25 cellular contexts compared by ENCODE assay signal in the genomic region with DNA sequence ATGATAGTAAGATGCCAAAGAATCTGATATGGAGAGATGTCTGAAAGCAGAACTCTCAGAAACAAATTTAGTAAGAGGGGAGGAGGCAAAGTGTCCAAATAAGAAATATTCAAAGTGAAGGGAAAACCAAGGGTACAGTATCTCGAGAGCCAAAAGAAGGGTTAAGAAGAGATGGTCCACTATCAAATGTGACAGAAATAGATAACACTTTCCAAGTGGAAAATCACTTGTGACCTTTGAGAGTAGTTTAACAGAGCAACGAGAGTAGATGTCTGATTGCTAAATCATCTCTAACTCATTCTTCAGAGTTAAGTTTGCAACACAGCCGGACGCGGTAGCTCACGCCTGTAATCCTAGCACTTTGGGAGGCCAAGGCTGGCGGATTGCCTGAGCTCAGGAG. TPM values are rescaled to one million over a fixed set of nuclear protein-coding genes. Genes with fewer than 3 reads are reported as not detected.
DNase-seq lines count a peak whose midpoint lies in the region; ATAC-seq, FAIRE-seq and TF ChIP-seq lines count a peak whose summit lies in the region.
"Had no signal": no experiment of that assay in that cellular context is flagged by ENCODE, and none has a peak within 500 bp of the region (broad histone marks: within the 10 kb centered on the region; RNA-seq: fewer than 3 reads in every experiment).

No MANE protein-coding gene starts in this region.

- DNase-seq in activated T-cell treated with anti-CD3 and anti-CD28 coated beads, Interleukin-2, amount 50 U/mL, for 24 hours = no peak
- no peak for DNase-seq in activated T-cell treated with anti-CD3 and anti-CD28 coated beads, Interleukin-2, amount 50 U/mL, for 48 hours
- DNase-seq in activated CD4-positive, alpha-beta memory T cell treated with anti-CD3 and anti-CD28 coated beads for 36 hours = no peak
- no peak for DNase-seq in HepG2 (ENCODE audit: low spot score)
- DNase-seq in PC-9 = no peak
- no peak for DNase-seq in HuH-7.5 (ENCODE audit: low spot score)
- DNase-seq: activated CD4-positive, alpha-beta T cell treated with anti-CD3 and anti-CD28 coated beads, Interleukin-2, amount 50 U/mL, for 48 hours; activated effector memory CD4-positive, alpha-beta T cell treated with Interleukin-2 at 50 U/mL for 16 hours; C1 segment of cervical spinal cord; DMS 273 treated with DMSO at 0.1 percent for 48 hours; effector memory CD8-positive, alpha-beta T cell; H7; heart right ventricle; lower lobe of right lung; MG63; NCI-H187; NCI-H226; stimulated activated naive CD4-positive, alpha-beta T cell treated with Interleukin-2 at 50 U/mL for 16 hours had no signal

- H3K9me3 ChIP-seq in HepG2 (ENCODE audit: low read length) (no peaks in the 10 kb centered on the region), PC-9 (ENCODE audit: insufficient read depth, low read depth) (no peaks in the 10 kb centered on the region)
- H3K9me3 ChIP-seq: heart right ventricle, lower lobe of right lung, MG63, right atrium auricular region had no signal

- H3K4me2 ChIP-seq in HepG2 (ENCODE audit: low read depth, low read length) = no peak overlapping the region
- no peak overlapping the region for H3K4me2 ChIP-seq in PC-9

- CTCF ChIA-PET in activated CD4-positive, alpha-beta memory T cell treated with anti-CD3 and anti-CD28 coated beads for 36 hours (lab: Charles Lee) = interaction anchor here (0.7 to 2.7 kb wide), 4 partner anchors 10 to 184 kb away, joined by 3 to 11 read pairs (median 5); a partner anchor contains a TSS
- CTCF ChIA-PET in HepG2 (lab: Yijun Ruan, JAX; ENCODE audit: low intra/inter-chr PET ratio, low total read pairs) = no interaction called here
- CTCF ChIA-PET in PC-9 (lab: Charles Lee) = no interaction called here

- H3K4me1 ChIP-seq in HepG2 (ENCODE audit: insufficient read depth, low read length) (peaks cover 27% of the 10 kb centered on the region), PC-9 (replicated peaks; ENCODE audit: insufficient read depth) (peaks cover 19% of the 10 kb centered on the region)

- no peak for TF ChIP-seq POLR2A in HepG2 (IDR thresholded peaks at IDR 0.05; ENCODE audit: insufficient read depth in 1 of 2, low read depth in 2 of 2, low read length in 2 of 2)

- peaks cover 28% of the 10 kb centered on the region for H3F3A ChIP-seq in PC-9 (ENCODE audit: insufficient read depth, low read depth)

- peaks cover 76% of the 10 kb centered on the region for H3K4me1 Mint-ChIP-seq in activated T-cell treated with anti-CD3 and anti-CD28 coated beads, Interleukin-2, amount 50 U/mL, for 24 hours (ENCODE audit: low read depth)
- H3K4me1 Mint-ChIP-seq in activated CD4-positive, alpha-beta memory T cell treated with anti-CD3 and anti-CD28 coated beads for 36 hours (ENCODE audit: low read depth) = peaks cover 72% of the 10 kb centered on the region

- TF ChIP-seq RAD21 in HepG2 (CRISPR knock-in tag; IDR thresholded peaks at IDR 0.05) = no peak

- H3K27ac Mint-ChIP-seq in activated T-cell treated with anti-CD3 and anti-CD28 coated beads, Interleukin-2, amount 50 U/mL, for 24 hours = peak overlapping the region; percentile 90
- peak overlapping the region; percentile 88 for H3K27ac Mint-ChIP-seq in activated CD4-positive, alpha-beta memory T cell treated with anti-CD3 and anti-CD28 coated beads for 36 hours

- BruUV-seq in HepG2 (replicated peaks; lab: Mats Ljungman, UMichigan) (no TSS peak), PC-9 (replicated peaks; lab: Mats Ljungman, UMichigan) (no TSS peak)

- no peak for TF ChIP-seq CTCF in HepG2 (CRISPR knock-in tag; IDR thresholded peaks at IDR 0.05)
- TF ChIP-seq CTCF in PC-9 (conservative IDR thresholded peaks at IDR 0.05) = no peak

- no peaks in the 10 kb centered on the region for H3K9me2 ChIP-seq in PC-9 (ENCODE audit: insufficient read depth)

- WGBS in HepG2 (ENCODE audit: low lambda C conversion rate) = 58% methylated on average over 2 of the region's 7 CpGs

- no peak for FAIRE-seq in HepG2 (lab: Jason Lieb, UNC)
- FAIRE-seq: G401.6, TTC549 had no signal

- H3K36me3 Mint-ChIP-seq in activated T-cell treated with anti-CD3 and anti-CD28 coated beads, Interleukin-2, amount 50 U/mL, for 24 hours (ENCODE audit: low read depth) = peaks cover 89% of the 10 kb centered on the region
- H3K36me3 Mint-ChIP-seq in activated CD4-positive, alpha-beta memory T cell treated with anti-CD3 and anti-CD28 coated beads for 36 hours = peaks cover 55% of the 10 kb centered on the region

- no peaks in the 10 kb centered on the region for H3K27me3 Mint-ChIP-seq in activated T-cell treated with anti-CD3 and anti-CD28 coated beads, Interleukin-2, amount 50 U/mL, for 24 hours
- no peaks in the 10 kb centered on the region for H3K27me3 Mint-ChIP-seq in activated CD4-positive, alpha-beta memory T cell treated with anti-CD3 and anti-CD28 coated beads for 36 hours
- H3K27me3 Mint-ChIP-seq: effector memory CD8-positive, alpha-beta T cell; type B pancreatic cell had no signal

- no peak overlapping the region for H3K9ac ChIP-seq in HepG2 (ENCODE audit: insufficient read depth, low read depth, low read length)

- H2AFZ ChIP-seq in HepG2 (ENCODE audit: low read length) (no peak overlapping the region), PC-9 (no peak overlapping the region)

- peaks cover 20 to 39% of the 10 kb centered on the region in 2 experiments for H3K36me3 ChIP-seq in HepG2 (replicated peaks in 1 of 2; ENCODE audit: control insufficient read depth in 1 of 2, insufficient read depth in 2 of 2, low read length in 2 of 2)
- H3K36me3 ChIP-seq in PC-9 (ENCODE audit: low read depth) = peaks cover 37% of the 10 kb centered on the region; the same call in 1 of the 2 replicates

- no peak overlapping the region for H3K4me3 ChIP-seq in HepG2 (replicated peaks in 1 of 3; ENCODE audit: insufficient read depth in 1 of 3, low read depth in 2 of 3, low read length in 3 of 3)
- no peak overlapping the region for H3K4me3 ChIP-seq in PC-9
- H3K4me3 ChIP-seq: heart right ventricle, lower lobe of right lung, MG63, right atrium auricular region had no signal

- in situ Hi-C loops in HepG2 (cut with HindIII; ENCODE audit: extremely low pct_ligation_motif_present, low pct_unique_long_range_greater_than_20kb) = no loop called here

- POLR2A ChIA-PET in activated CD4-positive, alpha-beta memory T cell treated with anti-CD3 and anti-CD28 coated beads for 36 hours (lab: Charles Lee) = interaction anchor here (0.7 to 1.6 kb wide), 7 partner anchors 9 to 453 kb away, joined by 3 to 7 read pairs (median 3); a partner anchor contains a TSS
- POLR2A ChIA-PET in HepG2 (lab: Yijun Ruan, JAX) (interaction anchor here (2.5 to 8.4 kb wide), 2 partner anchors 11 to 60 kb away, joined by 12 to 78 read pairs; a partner anchor contains a TSS), PC-9 (lab: Charles Lee; ENCODE audit: unreplicated experiment) (no interaction called here)

- no peak overlapping the region for H3K27ac ChIP-seq in HepG2 (ENCODE audit: extremely low read length, insufficient read depth, low read length)
- no peak overlapping the region for H3K27ac ChIP-seq in PC-9
- H3K27ac ChIP-seq: heart right ventricle, lower lobe of right lung, right atrium auricular region had no signal

- intact Hi-C loops in activated CD4-positive, alpha-beta memory T cell treated with anti-CD3 and anti-CD28 coated beads for 36 hours (cut with micrococcal nuclease) = loop anchor here (5.0 kb wide), 1 partner anchor 170 kb away; no protein-coding TSS in a partner anchor
- intact Hi-C loops in HepG2 (cut with micrococcal nuclease; ENCODE audit: unreplicated experiment) = no loop called here
- intact Hi-C loops in PC-9 (cut with micrococcal nuclease; ENCODE audit: unreplicated experiment) = no loop called here

- H3K27me3 ChIP-seq in HepG2 (ENCODE audit: control insufficient read depth in 1 of 2, insufficient read depth in 2 of 2, low read length in 2 of 2) = no peaks in the 10 kb centered on the region
- no peaks in the 10 kb centered on the region for H3K27me3 ChIP-seq in PC-9 (ENCODE audit: insufficient read depth, low read depth)
- H3K27me3 ChIP-seq: heart right ventricle, MG63, right atrium auricular region had no signal

- no peak for ATAC-seq in HepG2
- ATAC-seq: effector memory CD8-positive, alpha-beta T cell; heart right ventricle; lower lobe of right lung had no signal

- H4K20me1 ChIP-seq in HepG2 (ENCODE audit: insufficient read depth, low read length) (no peaks in the 10 kb centered on the region), PC-9 (ENCODE audit: insufficient read depth) (no peaks in the 10 kb centered on the region)

- H3K4me3 Mint-ChIP-seq in activated T-cell treated with anti-CD3 and anti-CD28 coated beads, Interleukin-2, amount 50 U/mL, for 24 hours = no peak overlapping the region
- H3K4me3 Mint-ChIP-seq in activated CD4-positive, alpha-beta memory T cell treated with anti-CD3 and anti-CD28 coated beads for 36 hours = no peak overlapping the region
- H3K4me3 Mint-ChIP-seq: effector memory CD8-positive, alpha-beta T cell; type B pancreatic cell had no signal

- TF ChIP-seq EP300 in HepG2 (IDR thresholded peaks at IDR 0.05; ENCODE audit: low read depth in 2 of 2, low read length in 2 of 2) (no peak), HepG2 (CRISPR knock-in tag; IDR thresholded peaks at IDR 0.05; ENCODE audit: borderline replicate concordance) (no peak)

- peaks cover 2% of the 10 kb centered on the region for H3K9me3 Mint-ChIP-seq in activated T-cell treated with anti-CD3 and anti-CD28 coated beads, Interleukin-2, amount 50 U/mL, for 24 hours
- no peaks in the 10 kb centered on the region for H3K9me3 Mint-ChIP-seq in activated CD4-positive, alpha-beta memory T cell treated with anti-CD3 and anti-CD28 coated beads for 36 hours
- H3K9me3 Mint-ChIP-seq: effector memory CD8-positive, alpha-beta T cell; type B pancreatic cell had no signal

- H3K79me2 ChIP-seq in HepG2 (ENCODE audit: insufficient read depth, low read length) (peaks cover 5% of the 10 kb centered on the region), PC-9 (ENCODE audit: low read depth) (peaks cover 5% of the 10 kb centered on the region)

RNA-seq across cellular contexts. Expression of a gene that starts 4.3 kb away (rescaled TPM):
- total RNA-seq in activated CD4-positive, alpha-beta memory T cell treated with anti-CD3 and anti-CD28 coated beads for 36 hours = 10 to 100 TPM; 30.3 to 32.7 TPM
- total RNA-seq in HepG2 (2016; rRNA removed; fragmentation: Illumina TruSeq; extraction: Trizol) = 25.9 and 31.9 TPM in 2 replicates
- 9.8 and 11.4 TPM in 2 replicates for total RNA-seq in HepG2 (2016; cell fraction: cytosol; rRNA removed; fragmentation: Illumina TruSeq; extraction: Trizol; ENCODE audit: low read depth)
- 26.1 and 34.7 TPM in 2 replicates for total RNA-seq in HepG2 (2016; cell fraction: insoluble cytoplasmic fraction; rRNA removed; fragmentation: Illumina TruSeq; extraction: Trizol)
- total RNA-seq in HepG2 (2016; cell fraction: membrane; rRNA removed; fragmentation: Illumina TruSeq; extraction: Trizol) = 13.7 and 16.8 TPM in 2 replicates
- 15.5 and 16.7 TPM in 2 replicates for total RNA-seq in HepG2 (2016; cell fraction: nucleus; rRNA removed; fragmentation: Illumina TruSeq; extraction: Trizol)
- polyA plus RNA-seq in HepG2 (2011; rRNA removed) = 13.3 and 13.6 TPM in 2 replicates
- polyA plus RNA-seq in HepG2 (2011; cell fraction: cytosol; rRNA removed) = 12.0 and 12.9 TPM in 2 replicates
- polyA plus RNA-seq in HepG2 (2011; cell fraction: nucleus; rRNA removed) = 13.7 and 14.5 TPM in 2 replicates
- polyA plus RNA-seq in HepG2 (2012) = 8.9 and 13.2 TPM in 2 replicates
- polyA plus RNA-seq in HepG2 (2016; cell fraction: cytosol; fragmentation: Illumina TruSeq; extraction: Trizol; ENCODE audit: low read depth) = 2.2 and 2.6 TPM in 2 replicates
- polyA plus RNA-seq in HepG2 (2016; cell fraction: insoluble cytoplasmic fraction; fragmentation: Illumina TruSeq; extraction: Trizol; ENCODE audit: low read depth) = 28.6 and 34.0 TPM in 2 replicates
- 5.5 and 6.3 TPM in 2 replicates for polyA plus RNA-seq in HepG2 (2016; cell fraction: membrane; fragmentation: Illumina TruSeq; extraction: Trizol; ENCODE audit: low read depth)
- 25.0 and 27.1 TPM in 2 replicates for polyA plus RNA-seq in HepG2 (2016; cell fraction: nucleus; fragmentation: Illumina TruSeq; extraction: Trizol; ENCODE audit: insufficient read depth, low read depth)
- polyA minus RNA-seq in HepG2 (2011; rRNA and poly(A)+ RNA removed; ENCODE audit: low replicate concordance) = 14.1 and 21.2 TPM in 2 replicates
- 8.4 and 8.5 TPM in 2 replicates for polyA minus RNA-seq in HepG2 (2011; cell fraction: cytosol; rRNA and poly(A)+ RNA removed)
- 12.2 and 14.8 TPM in 2 replicates for polyA minus RNA-seq in HepG2 (2011; cell fraction: nucleus; rRNA and poly(A)+ RNA removed)
- total RNA-seq in PC-9 (2021) = 13.5 and 16.4 TPM in 2 replicates

RNA-seq across cellular contexts. Expression of a gene that starts 10.8 kb away (rescaled TPM):
- total RNA-seq in activated CD4-positive, alpha-beta memory T cell treated with anti-CD3 and anti-CD28 coated beads for 36 hours = 100 to 1,000 TPM; 101 to 102 TPM
- total RNA-seq in HepG2 (2016; rRNA removed; fragmentation: Illumina TruSeq; extraction: Trizol) (79.3 and 102 TPM in 2 replicates), PC-9 (2021) (29.6 and 33.0 TPM in 2 replicates)
- 37.7 and 41.8 TPM in 2 replicates for total RNA-seq in HepG2 (2016; cell fraction: cytosol; rRNA removed; fragmentation: Illumina TruSeq; extraction: Trizol; ENCODE audit: low read depth)
- total RNA-seq in HepG2 (2016; cell fraction: insoluble cytoplasmic fraction; rRNA removed; fragmentation: Illumina TruSeq; extraction: Trizol) = 81.1 and 95.0 TPM in 2 replicates
- total RNA-seq in HepG2 (2016; cell fraction: membrane; rRNA removed; fragmentation: Illumina TruSeq; extraction: Trizol) = 74.2 and 83.3 TPM in 2 replicates
- total RNA-seq in HepG2 (2016; cell fraction: nucleus; rRNA removed; fragmentation: Illumina TruSeq; extraction: Trizol) = 52.5 and 60.5 TPM in 2 replicates
- polyA plus RNA-seq in HepG2 (2011; rRNA removed) = 40.0 and 45.2 TPM in 2 replicates
- 31.7 and 43.5 TPM in 2 replicates for polyA plus RNA-seq in HepG2 (2011; cell fraction: cytosol; rRNA removed)
- 34.9 and 46.0 TPM in 2 replicates for polyA plus RNA-seq in HepG2 (2011; cell fraction: nucleus; rRNA removed)
- polyA plus RNA-seq in HepG2 (2012) = 28.2 and 35.4 TPM in 2 replicates
- 55.3 and 55.7 TPM in 2 replicates for polyA plus RNA-seq in HepG2 (2016; cell fraction: cytosol; fragmentation: Illumina TruSeq; extraction: Trizol; ENCODE audit: low read depth)
- 104 and 107 TPM in 2 replicates for polyA plus RNA-seq in HepG2 (2016; cell fraction: insoluble cytoplasmic fraction; fragmentation: Illumina TruSeq; extraction: Trizol; ENCODE audit: low read depth)
- polyA plus RNA-seq in HepG2 (2016; cell fraction: membrane; fragmentation: Illumina TruSeq; extraction: Trizol; ENCODE audit: low read depth) = 67.7 and 70.1 TPM in 2 replicates
- polyA plus RNA-seq in HepG2 (2016; cell fraction: nucleus; fragmentation: Illumina TruSeq; extraction: Trizol; ENCODE audit: insufficient read depth, low read depth) = 88.0 and 94.3 TPM in 2 replicates
- polyA minus RNA-seq in HepG2 (2011; rRNA and poly(A)+ RNA removed; ENCODE audit: low replicate concordance) = 25.2 and 35.9 TPM in 2 replicates
- 28.7 and 36.5 TPM in 2 replicates for polyA minus RNA-seq in HepG2 (2011; cell fraction: cytosol; rRNA and poly(A)+ RNA removed)
- 64.4 and 81.6 TPM in 2 replicates for polyA minus RNA-seq in HepG2 (2011; cell fraction: nucleus; rRNA and poly(A)+ RNA removed)

RNA-seq across cellular contexts. Expression of a gene that starts 14.6 kb away (rescaled TPM):
- not detected for total RNA-seq in activated CD4-positive, alpha-beta memory T cell treated with anti-CD3 and anti-CD28 coated beads for 36 hours
- total RNA-seq in HepG2 (2016; rRNA removed; fragmentation: Illumina TruSeq; extraction: Trizol) (21.9 and 49.1 TPM in 2 replicates), PC-9 (2021) (not detected in 2 replicates)
- total RNA-seq in HepG2 (2016; cell fraction: cytosol; rRNA removed; fragmentation: Illumina TruSeq; extraction: Trizol; ENCODE audit: low read depth) = 4.6 and 4.7 TPM in 2 replicates
- 16.8 and 55.7 TPM in 2 replicates for total RNA-seq in HepG2 (2016; cell fraction: insoluble cytoplasmic fraction; rRNA removed; fragmentation: Illumina TruSeq; extraction: Trizol)
- total RNA-seq in HepG2 (2016; cell fraction: membrane; rRNA removed; fragmentation: Illumina TruSeq; extraction: Trizol) = 7.4 and 9.8 TPM in 2 replicates
- total RNA-seq in HepG2 (2016; cell fraction: nucleus; rRNA removed; fragmentation: Illumina TruSeq; extraction: Trizol) = 41.1 and 46.7 TPM in 2 replicates
- polyA plus RNA-seq in HepG2 (2011; rRNA removed) = 44.0 and 61.4 TPM in 2 replicates
- polyA plus RNA-seq in HepG2 (2011; cell fraction: cytosol; rRNA removed) = 50.5 and 63.0 TPM in 2 replicates
- polyA plus RNA-seq in HepG2 (2011; cell fraction: nucleus; rRNA removed) = 48.8 and 51.3 TPM in 2 replicates
- polyA plus RNA-seq in HepG2 (2012) = 32.9 and 35.6 TPM in 2 replicates
- 3.5 and 4.1 TPM in 2 replicates for polyA plus RNA-seq in HepG2 (2016; cell fraction: cytosol; fragmentation: Illumina TruSeq; extraction: Trizol; ENCODE audit: low read depth)
- polyA plus RNA-seq in HepG2 (2016; cell fraction: insoluble cytoplasmic fraction; fragmentation: Illumina TruSeq; extraction: Trizol; ENCODE audit: low read depth) = 17.4 and 19.7 TPM in 2 replicates
- 5.1 and 6.3 TPM in 2 replicates for polyA plus RNA-seq in HepG2 (2016; cell fraction: membrane; fragmentation: Illumina TruSeq; extraction: Trizol; ENCODE audit: low read depth)
- polyA plus RNA-seq in HepG2 (2016; cell fraction: nucleus; fragmentation: Illumina TruSeq; extraction: Trizol; ENCODE audit: insufficient read depth, low read depth) = 67.2 and 70.6 TPM in 2 replicates
- 37.9 TPM in 1 of 2 replicates, not detected in the other for polyA minus RNA-seq in HepG2 (2011; rRNA and poly(A)+ RNA removed; ENCODE audit: low replicate concordance)
- 21.8 and 26.5 TPM in 2 replicates for polyA minus RNA-seq in HepG2 (2011; cell fraction: cytosol; rRNA and poly(A)+ RNA removed)
- 24.4 and 25.6 TPM in 2 replicates for polyA minus RNA-seq in HepG2 (2011; cell fraction: nucleus; rRNA and poly(A)+ RNA removed)
- total RNA-seq: A673, chondrocyte, heart right ventricle, omental fat pad, right atrium auricular region had no signal
- polyA plus RNA-seq: heart right ventricle had no signal

RNA-seq across cellular contexts. Expression of a gene that starts 46.0 kb away (rescaled TPM):
- total RNA-seq in activated CD4-positive, alpha-beta memory T cell treated with anti-CD3 and anti-CD28 coated beads for 36 hours = not detected
- total RNA-seq in HepG2 (2016; rRNA removed; fragmentation: Illumina TruSeq; extraction: Trizol) (1.8 and 3.8 TPM in 2 replicates), PC-9 (2021) (not detected in 2 replicates)
- total RNA-seq in HepG2 (2016; cell fraction: cytosol; rRNA removed; fragmentation: Illumina TruSeq; extraction: Trizol; ENCODE audit: low read depth) = 1.2 and 2.1 TPM in 2 replicates
- 2.1 and 3.7 TPM in 2 replicates for total RNA-seq in HepG2 (2016; cell fraction: insoluble cytoplasmic fraction; rRNA removed; fragmentation: Illumina TruSeq; extraction: Trizol)
- total RNA-seq in HepG2 (2016; cell fraction: membrane; rRNA removed; fragmentation: Illumina TruSeq; extraction: Trizol) = 2.5 and 3.8 TPM in 2 replicates
- total RNA-seq in HepG2 (2016; cell fraction: nucleus; rRNA removed; fragmentation: Illumina TruSeq; extraction: Trizol) = 1.5 and 3.9 TPM in 2 replicates
- 7.2 and 11.0 TPM in 2 replicates for polyA plus RNA-seq in HepG2 (2011; rRNA removed)
- polyA plus RNA-seq in HepG2 (2011; cell fraction: cytosol; rRNA removed) = 9.4 and 10.1 TPM in 2 replicates
- polyA plus RNA-seq in HepG2 (2011; cell fraction: nucleus; rRNA removed) = 4.4 and 6.4 TPM in 2 replicates
- 5.7 and 7.6 TPM in 2 replicates for polyA plus RNA-seq in HepG2 (2012)
- 1.8 and 2.4 TPM in 2 replicates for polyA plus RNA-seq in HepG2 (2016; cell fraction: cytosol; fragmentation: Illumina TruSeq; extraction: Trizol; ENCODE audit: low read depth)
- 1.6 and 1.8 TPM in 2 replicates for polyA plus RNA-seq in HepG2 (2016; cell fraction: insoluble cytoplasmic fraction; fragmentation: Illumina TruSeq; extraction: Trizol; ENCODE audit: low read depth)
- 2.4 and 3.3 TPM in 2 replicates for polyA plus RNA-seq in HepG2 (2016; cell fraction: membrane; fragmentation: Illumina TruSeq; extraction: Trizol; ENCODE audit: low read depth)
- 3.5 and 4.1 TPM in 2 replicates for polyA plus RNA-seq in HepG2 (2016; cell fraction: nucleus; fragmentation: Illumina TruSeq; extraction: Trizol; ENCODE audit: insufficient read depth, low read depth)
- polyA minus RNA-seq in HepG2 (2011; rRNA and poly(A)+ RNA removed; ENCODE audit: low replicate concordance) = 4.4 TPM in 1 of 2 replicates, not detected in the other
- 2.5 and 3.2 TPM in 2 replicates for polyA minus RNA-seq in HepG2 (2011; cell fraction: cytosol; rRNA and poly(A)+ RNA removed)
- polyA minus RNA-seq in HepG2 (2011; cell fraction: nucleus; rRNA and poly(A)+ RNA removed) = 0.77 and 1.6 TPM in 2 replicates
- total RNA-seq: A673, chondrocyte, H7, lower lobe of right lung, right atrium auricular region had no signal

RNA-seq across cellular contexts. Expression of a gene that starts 52.7 kb away (rescaled TPM):
- total RNA-seq in activated CD4-positive, alpha-beta memory T cell treated with anti-CD3 and anti-CD28 coated beads for 36 hours = not detected
- 179 and 314 TPM in 2 replicates for total RNA-seq in HepG2 (2016; rRNA removed; fragmentation: Illumina TruSeq; extraction: Trizol)
- 470 and 617 TPM in 2 replicates for total RNA-seq in HepG2 (2016; cell fraction: cytosol; rRNA removed; fragmentation: Illumina TruSeq; extraction: Trizol; ENCODE audit: low read depth)
- total RNA-seq in HepG2 (2016; cell fraction: insoluble cytoplasmic fraction; rRNA removed; fragmentation: Illumina TruSeq; extraction: Trizol) = 191 and 310 TPM in 2 replicates
- 250 and 324 TPM in 2 replicates for total RNA-seq in HepG2 (2016; cell fraction: membrane; rRNA removed; fragmentation: Illumina TruSeq; extraction: Trizol)
- total RNA-seq in HepG2 (2016; cell fraction: nucleus; rRNA removed; fragmentation: Illumina TruSeq; extraction: Trizol) = 211 and 238 TPM in 2 replicates
- polyA plus RNA-seq in HepG2 (2011; rRNA removed) = 687 and 1,005 TPM in 2 replicates
- polyA plus RNA-seq in HepG2 (2011; cell fraction: cytosol; rRNA removed) = 944 and 988 TPM in 2 replicates
- 255 and 392 TPM in 2 replicates for polyA plus RNA-seq in HepG2 (2011; cell fraction: nucleus; rRNA removed)
- polyA plus RNA-seq in HepG2 (2012) = 921 and 1,213 TPM in 2 replicates
- 724 and 925 TPM in 2 replicates for polyA plus RNA-seq in HepG2 (2016; cell fraction: cytosol; fragmentation: Illumina TruSeq; extraction: Trizol; ENCODE audit: low read depth)
- 243 and 253 TPM in 2 replicates for polyA plus RNA-seq in HepG2 (2016; cell fraction: insoluble cytoplasmic fraction; fragmentation: Illumina TruSeq; extraction: Trizol; ENCODE audit: low read depth)
- polyA plus RNA-seq in HepG2 (2016; cell fraction: membrane; fragmentation: Illumina TruSeq; extraction: Trizol; ENCODE audit: low read depth) = 332 and 399 TPM in 2 replicates
- polyA plus RNA-seq in HepG2 (2016; cell fraction: nucleus; fragmentation: Illumina TruSeq; extraction: Trizol; ENCODE audit: insufficient read depth, low read depth) = 479 and 488 TPM in 2 replicates
- 493 TPM in 1 of 2 replicates, not detected in the other for polyA minus RNA-seq in HepG2 (2011; rRNA and poly(A)+ RNA removed; ENCODE audit: low replicate concordance)
- polyA minus RNA-seq in HepG2 (2011; cell fraction: cytosol; rRNA and poly(A)+ RNA removed) = 182 and 185 TPM in 2 replicates
- polyA minus RNA-seq in HepG2 (2011; cell fraction: nucleus; rRNA and poly(A)+ RNA removed) = 38.8 and 66.1 TPM in 2 replicates
- total RNA-seq in PC-9 (2021) = not detected in 2 replicates
- total RNA-seq: A673, chondrocyte, H7, lower lobe of right lung, right atrium auricular region had no signal
